Comparison of ENCODE assay signal across 10 cellular contexts in the genomic region with DNA sequence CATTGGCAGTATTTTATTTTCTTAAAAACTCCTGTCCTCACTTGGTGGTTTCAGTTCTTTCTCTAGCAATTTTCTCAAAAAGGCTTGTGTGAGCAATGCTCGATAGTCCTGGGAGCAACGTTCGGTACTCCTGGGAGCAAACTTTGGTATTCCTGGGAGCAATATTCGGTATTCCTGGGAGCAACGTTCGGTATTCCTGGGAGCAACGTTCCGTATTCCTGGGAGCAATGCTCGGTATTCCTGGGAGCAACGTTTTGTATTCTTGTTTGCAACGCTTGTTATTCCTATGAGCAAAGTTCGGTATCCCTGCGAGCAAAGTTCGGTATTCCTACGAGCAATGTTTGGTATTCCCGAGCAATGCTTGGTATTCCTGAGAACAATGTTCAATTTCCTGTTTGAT.
"Had no signal": no experiment of that assay in that cellular context is flagged by ENCODE, and none has a peak within 500 bp of the region (broad histone marks: within the 10 kb centered on the region; RNA-seq: fewer than 3 reads in every experiment).

No MANE protein-coding gene starts in this region.

- DNase-seq: GM23248, H7, HFFc6, KBM-7 had no signal

- H3K36me3 ChIP-seq: HAP-1 had no signal

- H3K9me3 ChIP-seq: HAP-1 had no signal

- ATAC-seq: HCT116, HepG2 had no signal

- H3K4me2 ChIP-seq: KMS-11 had no signal

- H3K4me3 Mint-ChIP-seq: HFFc6, IgD-negative memory B cell had no signal

- H3K4me1 ChIP-seq: HAP-1 had no signal

- H3K4me1 Mint-ChIP-seq: IgD-negative memory B cell had no signal

- H2AFZ ChIP-seq: GM23248 had no signal

- H3K9ac ChIP-seq: GM23248, KMS-11 had no signal

- H3K27ac Mint-ChIP-seq: HFFc6, IgD-negative memory B cell had no signal

- FAIRE-seq: HepG2 had no signal

- H3K27ac ChIP-seq: GM23248, HL-60, KMS-11 had no signal

- H3K36me3 Mint-ChIP-seq: IgD-negative memory B cell had no signal

- H3K4me3 ChIP-seq: GM23248, HAP-1 had no signal

- H3K27me3 Mint-ChIP-seq: IgD-negative memory B cell had no signal
